In genomic region chr1:36149237-36149972, GRCh38 we compare ENCODE assay signal across 8 cellular contexts. TPM values are rescaled to one million over a fixed set of nuclear protein-coding genes. Genes with fewer than 3 reads are reported as not detected.
DNase-seq lines count a peak whose midpoint lies in the region; ATAC-seq and TF ChIP-seq lines count a peak whose summit lies in the region.

TRAPPC3 (minus strand) TSS chr1:36149486; CDS start chr1:36149378, 108 bp downstream.

- ATAC-seq in GM19324 (IDR thresholded peaks at IDR 0.05; ENCODE audit: low FRiP score, unreplicated experiment) (peak; percentile 93), HG03469 (IDR thresholded peaks at IDR 0.05; ENCODE audit: unreplicated experiment) (peak; percentile 80)

- H3K27me3 ChIP-seq in colonic mucosa (no peaks in the 10 kb centered on the region), layer of hippocampus (ENCODE audit: control insufficient read depth, insufficient read depth, low read length) (no peaks in the 10 kb centered on the region)

- peak within 1 kb of the TSS; percentile 94 to 95 for H3K9ac ChIP-seq in colonic mucosa (ENCODE audit: low read depth in 2 of 2, low read length in 2 of 2)

- DNase-seq in NCI-H526 (lab: John Stamatoyannopoulos, UW) = peak; percentile 100
- DNase-seq in activated CD4-positive, alpha-beta T cell treated with anti-CD3 and anti-CD28 coated beads for 48 hours = peak; percentile 100
- DNase-seq in colonic mucosa = peak; percentile 100
- peak; percentile 98 to 100 for DNase-seq in stimulated activated CD4-positive, alpha-beta T cell treated with anti-CD3 and anti-CD28 coated beads, Interleukin-1b, Interleukin-23, amount 100 ng/mL, for 4 hours (ENCODE audit: low read depth in 2 of 2)

- H3K9me3 ChIP-seq in colonic mucosa = no peaks in the 10 kb centered on the region

- peak; percentile 99 for TF ChIP-seq CTCF in C4-2B (conservative IDR thresholded peaks at IDR 0.05)
- peak; percentile 90 for TF ChIP-seq CTCF in colonic mucosa (IDR thresholded peaks at IDR 0.05)

- H3K36me3 ChIP-seq in colonic mucosa = no peaks in the 10 kb centered on the region

- H3K4me1 ChIP-seq in colonic mucosa = peaks cover 16% of the 10 kb centered on the region

- peak within 1 kb of the TSS; percentile 87 for H3K27ac ChIP-seq in C4-2B
- H3K27ac ChIP-seq in colonic mucosa = peak within 1 kb of the TSS; percentile 94
- H3K27ac ChIP-seq in layer of hippocampus (ENCODE audit: low read depth, low read length) = peak within 1 kb of the TSS; percentile 96

- intact Hi-C loops in colonic mucosa (cut with DNase I) = no loop called here

- peak within 1 kb of the TSS; percentile 98 for H3K4me3 ChIP-seq in colonic mucosa

RNA-seq across cellular contexts. Expression of gene TRAPPC3, which starts in this region (rescaled TPM):
- total RNA-seq in colonic mucosa = 10 to 100 TPM; 59.0 to 60.6 TPM

Comparison
In these comparisons a context has a peak if more than half of its experiments do, and no peak if none do; other contexts are left out.
1. Peak in every context shown above with its lines: DNase-seq, ATAC-seq, H3K4me3 ChIP-seq and H3K27ac ChIP-seq.